Comparison of ENCODE assay signal across 8 cellular contexts in genomic region chr9:71768388-71769174, GRCh38. TPM values are rescaled to one million over a fixed set of nuclear protein-coding genes. Genes with fewer than 3 reads are reported as not detected.
DNase-seq lines count a peak whose midpoint lies in the region; ATAC-seq and TF ChIP-seq lines count a peak whose summit lies in the region.

CEMIP2 (minus strand) TSS chr9:71768513; CDS start chr9:71750373, 18,140 bp downstream.

- H3K36me3 ChIP-seq in OCI-LY1 (ENCODE audit: insufficient read depth, low read length), result no peaks in the 10 kb centered on the region

- DNase-seq in D341Med (ENCODE audit: low spot score) (peak; percentile 91), HT1080 (ENCODE audit: low read depth) (peak; percentile 88), activated T-cell treated with anti-CD3 and anti-CD28 coated beads for 24 hours (ENCODE audit: low read depth) (peak; percentile 82), epidermal melanocyte (ENCODE audit: insufficient read length, low spot score) (peak; percentile 52)
- DNase-seq in stimulated activated CD8-positive, alpha-beta memory T cell treated with anti-CD3 and anti-CD28 coated beads, Interleukin-4, amount 100 ng/mL, for 1 hour (ENCODE audit: low read depth in 2 of 2, low spot score in 1 of 2), result peak; percentile 68 to 80

- ATAC-seq in GM21360 (IDR thresholded peaks at IDR 0.05; ENCODE audit: unreplicated experiment), result peak; percentile 89

- no peaks in the 10 kb centered on the region for H3F3A ChIP-seq in OCI-LY1 (ENCODE audit: insufficient read depth, low read length)

- peaks cover 12% of the 10 kb centered on the region for H3K4me1 ChIP-seq in OCI-LY1 (ENCODE audit: insufficient read depth, low read length, severe bottlenecking)
- peaks cover 51% of the 10 kb centered on the region for H3K4me1 ChIP-seq in mononuclear cell (ENCODE audit: insufficient read depth, low read length)

- H3K27me3 ChIP-seq in OCI-LY1 (ENCODE audit: insufficient read depth, low read length) (no peaks in the 10 kb centered on the region), mononuclear cell (ENCODE audit: insufficient read depth, low read length) (peaks cover 6% of the 10 kb centered on the region)

- H3K4me2 ChIP-seq in OCI-LY1 (ENCODE audit: low read length), result peak within 1 kb of the TSS; percentile 80

- H3K9me3 ChIP-seq in OCI-LY1 (ENCODE audit: low read length) (no peaks in the 10 kb centered on the region), mononuclear cell (ENCODE audit: low read depth, low read length) (no peaks in the 10 kb centered on the region)

- no peaks in the 10 kb centered on the region for H4K20me1 ChIP-seq in OCI-LY1 (ENCODE audit: insufficient read depth, low read length)

- no peaks in the 10 kb centered on the region for H3K9me2 ChIP-seq in OCI-LY1 (ENCODE audit: low read depth, low read length)

- H3K9ac ChIP-seq in OCI-LY1 (ENCODE audit: low read length), result peak within 1 kb of the TSS; percentile 59

- H3K79me2 ChIP-seq in OCI-LY1 (ENCODE audit: insufficient read depth, low read length), result no peaks in the 10 kb centered on the region

- peak within 1 kb of the TSS; percentile 72 for H3K4me3 ChIP-seq in OCI-LY1 (ENCODE audit: low read depth, low read length, poor library complexity, severe bottlenecking)
- H3K4me3 ChIP-seq in mononuclear cell (ENCODE audit: low read length), result peak within 1 kb of the TSS; percentile 96

- H2AFZ ChIP-seq in OCI-LY1 (ENCODE audit: low read length), result no peak within 1 kb of the TSS; the same call in 1 of the 2 replicates

- TF ChIP-seq CTCF in OCI-LY1 (IDR thresholded peaks at IDR 0.05; ENCODE audit: low read length), result no peak; the same call in 1 of the 2 replicates

- H3K27ac ChIP-seq in OCI-LY1 (ENCODE audit: low read depth, low read length, poor library complexity, severe bottlenecking), result no peak within 1 kb of the TSS

RNA-seq across cellular contexts. Expression of gene CEMIP2, which starts in this region (rescaled TPM):
- total RNA-seq in HT1080 (2014; rRNA removed; shearing (Covaris generic)), result 14.6 and 15.2 TPM in 2 replicates
- polyA plus RNA-seq in HT1080 (2015; cell fraction: cytosol; rRNA removed), result 18.3 and 21.9 TPM in 2 replicates
- polyA plus RNA-seq in HT1080 (2015; cell fraction: nucleus; rRNA removed), result 44.3 and 46.6 TPM in 2 replicates
- total RNA-seq in mononuclear cell, result 220 TPM

Comparison
In these comparisons a context has a peak if more than half of its experiments do, and no peak if none do; other contexts are left out.
1. RNA of gene CEMIP2 (total RNA-seq): 220 TPM in mononuclear cell (single experiment); 14.6 to 15.2 TPM in HT1080; every median in the first group is over 10 times any median in the second.
2. Peak in every context shown above with its lines, with median percentiles within 50 percentile points of each other: DNase-seq.